1 cellular context compared by ENCODE assay signal in the genomic region with DNA sequence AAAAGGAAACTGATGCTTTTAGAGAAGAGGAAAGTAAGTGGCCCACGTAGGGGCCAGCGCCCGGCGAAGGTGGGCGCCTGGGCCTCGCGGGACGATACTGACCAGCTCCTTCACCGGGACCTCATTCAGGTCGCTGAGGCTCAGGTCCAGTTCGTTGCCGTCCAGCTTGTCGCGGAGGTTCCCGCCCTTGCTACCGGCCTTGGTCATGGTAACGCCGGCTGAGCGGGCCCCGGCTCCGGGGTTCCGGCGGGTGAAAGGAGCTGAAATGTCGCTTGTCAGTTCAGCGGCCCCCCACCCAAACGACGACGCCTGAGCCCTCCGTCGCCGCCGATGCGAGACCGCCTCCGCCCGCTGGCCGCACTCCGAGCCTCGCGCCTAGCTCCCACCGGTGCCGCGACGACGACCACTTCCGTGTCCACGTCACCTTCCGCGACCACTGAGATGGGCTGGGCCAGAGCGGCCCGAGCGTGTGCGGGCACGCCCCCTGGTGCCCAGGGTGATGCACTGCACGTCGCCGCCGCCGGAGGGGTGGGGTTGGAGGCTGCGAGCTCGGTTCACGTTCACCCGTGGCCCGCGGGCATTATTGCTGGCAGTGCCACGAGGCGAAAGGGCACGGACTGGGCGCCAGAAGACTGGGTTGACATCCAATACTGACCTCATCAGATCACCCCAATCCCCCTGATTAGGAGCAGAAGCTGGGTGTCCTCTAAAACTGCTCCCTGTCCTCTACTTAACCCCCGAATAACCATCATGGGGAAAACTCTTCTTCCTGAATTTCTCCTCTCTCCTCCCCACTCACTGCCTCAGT.
TF ChIP-seq lines count a peak whose summit lies in the region.

TSS of gene LRRC59 (minus strand) at position 413 of the 808 bp plus-strand sequence. CDS start at position 207, 206 bp downstream.

TF ChIP-seq in HEK293, 187 proteins besides CTCF, POLR2A, EP300 and RAD21 (continued from another document and continues in another):
- TF ChIP-seq ZNF629 (tag by site-specific recombination; IDR thresholded peaks at IDR 0.05): peak; percentile 91
- no peak for TF ChIP-seq ZNF473 (tag by site-specific recombination; IDR thresholded peaks at IDR 0.05)
- peak; percentile 66 for TF ChIP-seq ZNF658 (tag by site-specific recombination; IDR thresholded peaks at IDR 0.05)
- peak; percentile 52; the same call in 1 of the 2 replicates for TF ChIP-seq REST (tag by site-specific recombination; IDR thresholded peaks at IDR 0.05)
- TF ChIP-seq, protein P1, sequence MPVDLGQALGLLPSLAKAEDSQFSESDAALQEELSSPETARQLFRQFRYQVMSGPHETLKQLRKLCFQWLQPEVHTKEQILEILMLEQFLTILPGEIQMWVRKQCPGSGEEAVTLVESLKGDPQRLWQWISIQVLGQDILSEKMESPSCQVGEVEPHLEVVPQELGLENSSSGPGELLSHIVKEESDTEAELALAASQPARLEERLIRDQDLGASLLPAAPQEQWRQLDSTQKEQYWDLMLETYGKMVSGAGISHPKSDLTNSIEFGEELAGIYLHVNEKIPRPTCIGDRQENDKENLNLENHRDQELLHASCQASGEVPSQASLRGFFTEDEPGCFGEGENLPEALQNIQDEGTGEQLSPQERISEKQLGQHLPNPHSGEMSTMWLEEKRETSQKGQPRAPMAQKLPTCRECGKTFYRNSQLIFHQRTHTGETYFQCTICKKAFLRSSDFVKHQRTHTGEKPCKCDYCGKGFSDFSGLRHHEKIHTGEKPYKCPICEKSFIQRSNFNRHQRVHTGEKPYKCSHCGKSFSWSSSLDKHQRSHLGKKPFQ (tag by site-specific recombination; IDR thresholded peaks at IDR 0.05): peak; percentile 71
- TF ChIP-seq SP3 (tag by site-specific recombination; IDR thresholded peaks at IDR 0.05): peak; percentile 79
- no peak for TF ChIP-seq ZNF266 (tag by site-specific recombination; IDR thresholded peaks at IDR 0.05; ENCODE audit: low read depth)
- no peak for TF ChIP-seq ZNF174 (tag by site-specific recombination; IDR thresholded peaks at IDR 0.05)
- peak; percentile 91; the same call in 1 of the 2 replicates for TF ChIP-seq ZSCAN18 (tag by site-specific recombination; IDR thresholded peaks at IDR 0.05)
- TF ChIP-seq, protein P2, sequence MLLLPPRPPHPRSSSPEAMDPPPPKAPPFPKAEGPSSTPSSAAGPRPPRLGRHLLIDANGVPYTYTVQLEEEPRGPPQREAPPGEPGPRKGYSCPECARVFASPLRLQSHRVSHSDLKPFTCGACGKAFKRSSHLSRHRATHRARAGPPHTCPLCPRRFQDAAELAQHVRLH (tag by site-specific recombination; IDR thresholded peaks at IDR 0.05): peak; percentile 78; the same call in 1 of the 2 replicates
- peak; percentile 17; the same call in 1 of the 2 replicates for TF ChIP-seq ZNF302 (tag by site-specific recombination; IDR thresholded peaks at IDR 0.05; ENCODE audit: low read depth)
- peak; percentile 88 for TF ChIP-seq YY2 (tag by site-specific recombination; IDR thresholded peaks at IDR 0.05)
- peak; percentile 28; the same call in 1 of the 2 replicates for TF ChIP-seq ZIC2 (tag by site-specific recombination; IDR thresholded peaks at IDR 0.05)
- TF ChIP-seq ZNF610 (tag by site-specific recombination; IDR thresholded peaks at IDR 0.05; ENCODE audit: borderline replicate concordance): peak; percentile 89
- TF ChIP-seq ZNF146 (tag by site-specific recombination; IDR thresholded peaks at IDR 0.05): peak; percentile 78
- peak; percentile 93 for TF ChIP-seq KLF8 (tag by site-specific recombination; IDR thresholded peaks at IDR 0.05)
- peak; percentile 99 for TF ChIP-seq PBX3 (CRISPR knock-in tag; IDR thresholded peaks at IDR 0.05)
- TF ChIP-seq ZNF654 (tag by site-specific recombination; IDR thresholded peaks at IDR 0.05; ENCODE audit: low read depth): 0 out of 2 replicates have a peak, but pooled peaks have one; percentile 7
- peak; percentile 30; the same call in 1 of the 2 replicates for TF ChIP-seq FEZF1 (tag by site-specific recombination; IDR thresholded peaks at IDR 0.05)
- no peak for TF ChIP-seq ZNF830 (tag by site-specific recombination; IDR thresholded peaks at IDR 0.05; ENCODE audit: low read depth)
- peak; percentile 38; the same call in 1 of the 2 replicates for TF ChIP-seq ZNF560 (tag by site-specific recombination; IDR thresholded peaks at IDR 0.05; ENCODE audit: borderline replicate concordance)
- TF ChIP-seq, protein P3, sequence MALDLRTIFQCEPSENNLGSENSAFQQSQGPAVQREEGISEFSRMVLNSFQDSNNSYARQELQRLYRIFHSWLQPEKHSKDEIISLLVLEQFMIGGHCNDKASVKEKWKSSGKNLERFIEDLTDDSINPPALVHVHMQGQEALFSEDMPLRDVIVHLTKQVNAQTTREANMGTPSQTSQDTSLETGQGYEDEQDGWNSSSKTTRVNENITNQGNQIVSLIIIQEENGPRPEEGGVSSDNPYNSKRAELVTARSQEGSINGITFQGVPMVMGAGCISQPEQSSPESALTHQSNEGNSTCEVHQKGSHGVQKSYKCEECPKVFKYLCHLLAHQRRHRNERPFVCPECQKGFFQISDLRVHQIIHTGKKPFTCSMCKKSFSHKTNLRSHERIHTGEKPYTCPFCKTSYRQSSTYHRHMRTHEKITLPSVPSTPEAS (tag by site-specific recombination; IDR thresholded peaks at IDR 0.05): 0 out of 2 replicates have a peak, but pooled peaks have one; percentile 72
- TF ChIP-seq ZNF416 (tag by site-specific recombination; IDR thresholded peaks at IDR 0.05): no peak
- TF ChIP-seq PRDM1 (tag by site-specific recombination; IDR thresholded peaks at IDR 0.05): peak; percentile 95
- TF ChIP-seq ZFP37 (tag by site-specific recombination; IDR thresholded peaks at IDR 0.05): peak; percentile 91
- TF ChIP-seq ZNF354C (tag by site-specific recombination; IDR thresholded peaks at IDR 0.05; ENCODE audit: borderline replicate concordance, low read depth): no peak
- TF ChIP-seq ZNF529 (tag by site-specific recombination; IDR thresholded peaks at IDR 0.05; ENCODE audit: insufficient replicate concordance): no peak
- peak; percentile 55; the same call in 1 of the 2 replicates for TF ChIP-seq ZNF777 (tag by site-specific recombination; IDR thresholded peaks at IDR 0.05; ENCODE audit: borderline replicate concordance)
- peak; percentile 92 for TF ChIP-seq SALL2 (tag by site-specific recombination; IDR thresholded peaks at IDR 0.05; ENCODE audit: borderline replicate concordance)
- no peak for TF ChIP-seq ZNF175 (tag by site-specific recombination; IDR thresholded peaks at IDR 0.05)
- TF ChIP-seq GLIS1 (tag by site-specific recombination; IDR thresholded peaks at IDR 0.05): peak; percentile 51; the same call in 1 of the 2 replicates
- TF ChIP-seq HOXD13 (CRISPR knock-in tag; IDR thresholded peaks at IDR 0.05; ENCODE audit: borderline replicate concordance): peak; percentile 68
- TF ChIP-seq ZBTB21 (tag by site-specific recombination; IDR thresholded peaks at IDR 0.05): peak; percentile 83
- TF ChIP-seq GLI4 (tag by site-specific recombination; IDR thresholded peaks at IDR 0.05): peak; percentile 85; the same call in 1 of the 2 replicates
- TF ChIP-seq ZNF335 (tag by site-specific recombination; conservative IDR thresholded peaks at IDR 0.05): peak; percentile 60
- TF ChIP-seq, protein P4, sequence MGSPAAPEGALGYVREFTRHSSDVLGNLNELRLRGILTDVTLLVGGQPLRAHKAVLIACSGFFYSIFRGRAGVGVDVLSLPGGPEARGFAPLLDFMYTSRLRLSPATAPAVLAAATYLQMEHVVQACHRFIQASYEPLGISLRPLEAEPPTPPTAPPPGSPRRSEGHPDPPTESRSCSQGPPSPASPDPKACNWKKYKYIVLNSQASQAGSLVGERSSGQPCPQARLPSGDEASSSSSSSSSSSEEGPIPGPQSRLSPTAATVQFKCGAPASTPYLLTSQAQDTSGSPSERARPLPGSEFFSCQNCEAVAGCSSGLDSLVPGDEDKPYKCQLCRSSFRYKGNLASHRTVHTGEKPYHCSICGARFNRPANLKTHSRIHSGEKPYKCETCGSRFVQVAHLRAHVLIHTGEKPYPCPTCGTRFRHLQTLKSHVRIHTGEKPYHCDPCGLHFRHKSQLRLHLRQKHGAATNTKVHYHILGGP (tag by site-specific recombination; IDR thresholded peaks at IDR 0.05): peak; percentile 40; the same call in 1 of the 2 replicates
- peak; percentile 97 for TF ChIP-seq ZEB2 (tag by site-specific recombination; IDR thresholded peaks at IDR 0.05)
- peak; percentile 92 for TF ChIP-seq ZXDB (tag by site-specific recombination; IDR thresholded peaks at IDR 0.05)
- peak; percentile 87; the same call in 1 of the 2 replicates for TF ChIP-seq ZFP69B (tag by site-specific recombination; IDR thresholded peaks at IDR 0.05)
- TF ChIP-seq ZBTB10 (tag by site-specific recombination; IDR thresholded peaks at IDR 0.05): peak; percentile 68; the same call in 1 of the 2 replicates
- peak; percentile 74; the same call in 1 of the 2 replicates for TF ChIP-seq ZBTB20 (tag by site-specific recombination; IDR thresholded peaks at IDR 0.05)
- TF ChIP-seq ZSCAN23 (tag by site-specific recombination; IDR thresholded peaks at IDR 0.05): 0 out of 2 replicates have a peak, but pooled peaks have one; percentile 68
- 0 out of 2 replicates have a peak, but pooled peaks have one; percentile 22 for TF ChIP-seq ZNF600 (tag by site-specific recombination; IDR thresholded peaks at IDR 0.05)
- 0 out of 2 replicates have a peak, but pooled peaks have one; percentile 23 for TF ChIP-seq ZNF157 (tag by site-specific recombination; IDR thresholded peaks at IDR 0.05)
